Comparison of ENCODE assay signal across 8 cellular contexts in genomic region chr14:50082784-50083466, GRCh38. TPM values are rescaled to one million over a fixed set of nuclear protein-coding genes. Genes with fewer than 3 reads are reported as not detected.
DNase-seq lines count a peak whose midpoint lies in the region; ATAC-seq and TF ChIP-seq lines count a peak whose summit lies in the region.

No MANE protein-coding gene starts in this region.

- peak; percentile 64 for ATAC-seq in GM21717 (IDR thresholded peaks at IDR 0.05; ENCODE audit: unreplicated experiment)
- ATAC-seq in naive thymus-derived CD8-positive, alpha-beta T cell = peak; percentile 76 to 81
- no peak for ATAC-seq in gastroesophageal sphincter

- POLR2A ChIA-PET in naive thymus-derived CD8-positive, alpha-beta T cell (lab: Charles Lee) = interaction anchor here (0.7 to 3.9 kb wide), 27 partner anchors 12 to 462 kb away, joined by 3 to 133 read pairs (median 6); partner anchors contain the start of genes ARF6, KLHDC2, MGAT2 and NEMF

- no peaks in the 10 kb centered on the region for H3K9me2 ChIP-seq in DOHH2 (replicated peaks; ENCODE audit: control insufficient read depth, low read length)

- no peaks in the 10 kb centered on the region for H3K79me2 ChIP-seq in DOHH2 (ENCODE audit: control insufficient read depth, low read length)

- 0 out of 2 replicates have a peak, but pooled peaks cover 3% of the 10 kb centered on the region for H3F3A ChIP-seq in DOHH2 (ENCODE audit: control insufficient read depth, insufficient read depth)

- TF ChIP-seq CTCF in DOHH2 (IDR thresholded peaks at IDR 0.05; ENCODE audit: low read depth, low read length, poor library complexity, severe bottlenecking) = no peak
- no peak for TF ChIP-seq CTCF in gastroesophageal sphincter (IDR thresholded peaks at IDR 0.05)

- H3K4me1 Mint-ChIP-seq in naive thymus-derived CD8-positive, alpha-beta T cell = peaks cover 33 to 82% (median 72%) of the 10 kb centered on the region in 4 donors

- no peak for TF ChIP-seq EP300 in gastroesophageal sphincter (IDR thresholded peaks at IDR 0.05)

- H3K27me3 Mint-ChIP-seq in naive thymus-derived CD8-positive, alpha-beta T cell = no peaks in the 10 kb centered on the region

- no peaks in the 10 kb centered on the region for H3K27me3 ChIP-seq in DOHH2 (ENCODE audit: control insufficient read depth, low read length)
- no peaks in the 10 kb centered on the region for H3K27me3 ChIP-seq in gastroesophageal sphincter

- peaks cover 61% of the 10 kb centered on the region for H3K4me1 ChIP-seq in DOHH2 (ENCODE audit: control insufficient read depth, low read length)
- no peaks in the 10 kb centered on the region for H3K4me1 ChIP-seq in gastroesophageal sphincter

- peak; percentile 28 for DNase-seq in NK-92 (lab: John Stamatoyannopoulos, UW; ENCODE audit: unreplicated experiment)
- peak; percentile 94 for DNase-seq in activated effector memory CD4-positive, alpha-beta T cell treated with anti-CD3 and anti-CD28 coated beads, Interleukin-2, amount 50 U/mL, for 16 hours
- peak; percentile 59 to 93 (median 85) for DNase-seq in naive thymus-derived CD8-positive, alpha-beta T cell
- no peak for DNase-seq in NCI-H1694 treated with DMSO at 0.1 percent for 48 hours (lab: John Stamatoyannopoulos, UW)
- DNase-seq in NCI-H69 (lab: John Stamatoyannopoulos, UW) = no peak

- WGBS in gastroesophageal sphincter (ENCODE audit: low coverage in 1 of 2), 2 donors = 64 to 100% methylated on average over 1 to 9 of the region's 10 CpGs

- H3K36me3 ChIP-seq in DOHH2 (ENCODE audit: control insufficient read depth, low read length) (no peaks in the 10 kb centered on the region; the same call in 1 of the 2 replicates), gastroesophageal sphincter (no peaks in the 10 kb centered on the region)

- peak overlapping the region; percentile 59 for H3K4me2 ChIP-seq in DOHH2 (ENCODE audit: low read length)

- peak overlapping the region; percentile 55 for H3K27ac ChIP-seq in DOHH2 (ENCODE audit: low read depth, low read length)
- no peak overlapping the region for H3K27ac ChIP-seq in gastroesophageal sphincter

- peak overlapping the region; percentile 24 to 92 (median 70) for H3K4me3 Mint-ChIP-seq in naive thymus-derived CD8-positive, alpha-beta T cell

- peak overlapping the region; percentile 36 for H3K4me3 ChIP-seq in DOHH2 (ENCODE audit: low read length)
- no peak overlapping the region for H3K4me3 ChIP-seq in gastroesophageal sphincter

- H3K27ac Mint-ChIP-seq in naive thymus-derived CD8-positive, alpha-beta T cell = peak overlapping the region; percentile 79 to 97 (median 93)

- no peaks in the 10 kb centered on the region for H4K20me1 ChIP-seq in DOHH2 (ENCODE audit: control insufficient read depth, insufficient read depth, low read depth, low read length)

- no peaks in the 10 kb centered on the region for H3K9me3 ChIP-seq in DOHH2 (ENCODE audit: control insufficient read depth, insufficient read depth, low read length)
- no peaks in the 10 kb centered on the region for H3K9me3 ChIP-seq in gastroesophageal sphincter

- no peak for TF ChIP-seq POLR2A in gastroesophageal sphincter (IDR thresholded peaks at IDR 0.05)

- no peaks in the 10 kb centered on the region for H3K9me3 Mint-ChIP-seq in naive thymus-derived CD8-positive, alpha-beta T cell

- no peaks in the 10 kb centered on the region for H3K36me3 Mint-ChIP-seq in naive thymus-derived CD8-positive, alpha-beta T cell

RNA-seq across cellular contexts. Expression of gene VCPKMT, which starts 33.4 kb away (rescaled TPM):
- 10 to 100 TPM; 22.3 to 26.0 TPM for total RNA-seq in naive thymus-derived CD8-positive, alpha-beta T cell
- polyA plus RNA-seq in naive thymus-derived CD8-positive, alpha-beta T cell = 10 to 100 TPM in 1 of 3 donors, 1 to 10 TPM in 2; 8.8 to 10.4 (median 9.5) TPM
- 1 to 10 TPM in 3 of 4 donors, under 1 TPM in 1; 0.69 to 8.2 (median 4.9) TPM for total RNA-seq in gastroesophageal sphincter

Comparison
In these comparisons a context has a peak if more than half of its experiments do, and no peak if none do; other contexts are left out.
1. DNase-seq: peak in NK-92 (single experiment), activated effector memory CD4-positive, alpha-beta T cell treated with anti-CD3 and anti-CD28 coated beads, Interleukin-2, amount 50 U/mL, for 16 hours (single experiment) and naive thymus-derived CD8-positive, alpha-beta T cell (10 of 10); none in NCI-H1694 treated with DMSO at 0.1 percent for 48 hours (single experiment) and NCI-H69 (single experiment).